ENCODE assay signal across 12 cellular contexts in the genomic region with DNA sequence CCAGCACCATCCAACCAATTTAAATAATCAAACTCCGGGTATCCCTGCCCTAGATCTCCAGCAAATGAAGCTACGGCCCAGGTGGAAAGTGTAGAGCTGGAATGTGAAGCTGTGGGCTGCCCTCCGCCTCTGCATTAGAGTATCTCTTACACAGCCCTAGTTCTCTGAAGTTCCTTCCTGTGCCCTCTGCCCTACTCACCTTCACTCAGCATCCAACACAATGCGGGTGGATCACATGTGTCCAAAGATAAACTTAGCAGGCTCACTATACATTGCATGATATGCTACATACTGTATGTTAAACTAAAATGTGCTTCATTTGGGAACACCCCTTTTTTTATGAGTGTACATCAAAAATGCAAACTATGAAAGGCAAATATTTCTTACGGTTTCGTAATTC.
DNase-seq lines count a peak whose midpoint lies in the region; ATAC-seq lines count a peak whose summit lies in the region.
"Had no signal": no experiment of that assay in that cellular context is flagged by ENCODE, and none has a peak within 500 bp of the region (broad histone marks: within the 10 kb centered on the region; RNA-seq: fewer than 3 reads in every experiment).

No MANE protein-coding gene starts in this region.

- H3K27me3 ChIP-seq in BLaER1 treated with 17β-estradiol and CSF1 and Interleukin-3, amounts not matched to agents 10 nM and 100 nM = no peaks in the 10 kb centered on the region
- H3K27me3 ChIP-seq: BLaER1 had no signal

- H3K9me3 ChIP-seq in BLaER1 treated with 17β-estradiol and CSF1 and Interleukin-3, amounts not matched to agents 10 nM and 100 nM (replicated peaks in 1 of 11) = no peaks in the 10 kb centered on the region
- H3K9me3 ChIP-seq: BLaER1 had no signal

- no peaks in the 10 kb centered on the region for H4K20me1 ChIP-seq in BLaER1 treated with 17β-estradiol and CSF1 and Interleukin-3, amounts not matched to agents 10 nM and 100 nM
- H4K20me1 ChIP-seq: BLaER1 had no signal

- H3K4me2 ChIP-seq in BLaER1 treated with 17β-estradiol and CSF1 and Interleukin-3, amounts not matched to agents 10 nM and 100 nM = peak overlapping the region in 7 of 11 experiments; percentile 21 to 84 (median 67); a peak in 10 of 22 replicates
- H3K4me2 ChIP-seq: BLaER1 had no signal

- H3K4me1 ChIP-seq in BLaER1 treated with 17β-estradiol and CSF1 and Interleukin-3, amounts not matched to agents 10 nM and 100 nM = peaks cover 0 to 28% (median 10%) of the 10 kb centered on the region in 10 experiments; a peak in 15 of 20 replicates
- H3K4me1 ChIP-seq: BLaER1 had no signal

- ATAC-seq in GM21526 (IDR thresholded peaks at IDR 0.05; ENCODE audit: low FRiP score, unreplicated experiment) (peak; percentile 22), HG02840 (IDR thresholded peaks at IDR 0.05; ENCODE audit: low FRiP score, unreplicated experiment) (no peak), GM19463 (IDR thresholded peaks at IDR 0.05; ENCODE audit: unreplicated experiment) (no peak)

- H3K4me3 ChIP-seq in BLaER1 treated with 17β-estradiol and CSF1 and Interleukin-3, amounts not matched to agents 10 nM and 100 nM = no peak overlapping the region
- H3K4me3 ChIP-seq: BLaER1 had no signal

- 0 out of 22 replicates have a peak overlapping the region, but pooled peaks of 1 of the 11 experiments have one; percentile 3 for H3K27ac ChIP-seq in BLaER1 treated with 17β-estradiol and CSF1 and Interleukin-3, amounts not matched to agents 10 nM and 100 nM
- H3K27ac ChIP-seq: BLaER1 had no signal

- no peaks in the 10 kb centered on the region for H3K36me3 ChIP-seq in BLaER1 treated with 17β-estradiol and CSF1 and Interleukin-3, amounts not matched to agents 10 nM and 100 nM
- H3K36me3 ChIP-seq: BLaER1 had no signal

- DNase-seq in LoVo (ENCODE audit: low spot score) (peak; percentile 15), hepatic stellate cell (ENCODE audit: low spot score) (peak; percentile 9), retina (no peak)
- DNase-seq in effector CD8-positive, alpha-beta T cell (lab: John Stamatoyannopoulos, UW) = no peak
- DNase-seq: caudate nucleus, NCI-H345, substantia nigra had no signal

- H3K9ac ChIP-seq in BLaER1 treated with 17β-estradiol and CSF1 and Interleukin-3, amounts not matched to agents 10 nM and 100 nM = no peak overlapping the region
- H3K9ac ChIP-seq: BLaER1 had no signal

Comparison
In these comparisons a context has a peak if more than half of its experiments do, and no peak if none do; other contexts are left out.
1. DNase-seq: peak in LoVo (single experiment) and hepatic stellate cell (single experiment); none in effector CD8-positive, alpha-beta T cell (single experiment) and retina (single experiment).